8 cellular contexts compared by ENCODE assay signal in the genomic region with DNA sequence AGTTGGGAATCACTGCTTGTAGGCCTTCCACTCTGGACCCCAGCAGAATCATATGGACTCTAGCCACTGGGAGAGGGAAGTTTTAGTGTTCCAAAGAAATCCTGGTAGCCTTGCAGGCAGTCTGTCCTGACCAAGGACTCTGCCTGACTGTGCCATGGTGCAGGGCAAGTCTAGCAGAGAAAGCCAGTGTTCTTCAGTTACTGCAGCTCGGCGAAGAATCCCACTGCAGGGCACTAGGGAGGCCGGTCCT. TPM values are rescaled to one million over a fixed set of nuclear protein-coding genes. Genes with fewer than 3 reads are reported as not detected.
DNase-seq lines count a peak whose midpoint lies in the region; ATAC-seq and TF ChIP-seq lines count a peak whose summit lies in the region.

No MANE protein-coding gene starts in this region.

- TF ChIP-seq POLR2A in erythroblast (IDR thresholded peaks at IDR 0.05; ENCODE audit: low read length): no peak

- peak overlapping the region; percentile 99 for H3K4me3 Mint-ChIP-seq in GM23338

- H3K9me3 Mint-ChIP-seq in GM23338: peaks cover 9% of the 10 kb centered on the region; the same call in 2 of the 3 replicates

- H3K27me3 ChIP-seq in GM23338 (ENCODE audit: insufficient read depth) (no peaks in the 10 kb centered on the region), SJCRH30 (no peaks in the 10 kb centered on the region), psoas muscle (ENCODE audit: insufficient read depth in 3 of 3, low read length in 2 of 3) (no peaks in the 10 kb centered on the region)

- no peaks in the 10 kb centered on the region for H3K9me3 ChIP-seq in SJCRH30 (replicated peaks)
- H3K9me3 ChIP-seq in psoas muscle: no peaks in the 10 kb centered on the region

- H3K4me1 Mint-ChIP-seq in GM23338: peaks cover 38% of the 10 kb centered on the region

- H3K9me2 ChIP-seq in GM23338 (ENCODE audit: insufficient read depth): no peaks in the 10 kb centered on the region

- H3K27ac ChIP-seq in GM23338 (ENCODE audit: low read depth) (peak overlapping the region; percentile 62; the same call in 1 of the 2 replicates), SJCRH30 (no peak overlapping the region), psoas muscle (peak overlapping the region; percentile 94)

- peak overlapping the region; percentile 77; the same call in 1 of the 2 replicates for H3K27ac Mint-ChIP-seq in GM23338

- H3K4me3 ChIP-seq in GM23338 (peak overlapping the region; percentile 100), SJCRH30 (peak overlapping the region; percentile 67), fibroblast of pulmonary artery (replicated peaks; ENCODE audit: low read depth, low read length) (peak overlapping the region; percentile 80), psoas muscle (peak overlapping the region; percentile 76)

- H3K4me2 ChIP-seq in GM23338: peak overlapping the region; percentile 91

- ATAC-seq in GM23338 (peak; percentile 70), psoas muscle (peak in 2 of 4 donors; percentile 23 to 29), GM18870 (IDR thresholded peaks at IDR 0.05; ENCODE audit: unreplicated experiment) (no peak)

- peak; percentile 62 for DNase-seq in GM23338 (ENCODE audit: low spot score)
- DNase-seq in SJCRH30: no peak
- DNase-seq in fibroblast of pulmonary artery (ENCODE audit: low read depth): no peak
- DNase-seq in psoas muscle: no peak
- no peak for DNase-seq in erythroblast (lab: John Stamatoyannopoulos, UW)
- DNase-seq in kidney glomerular epithelial cell (lab: John Stamatoyannopoulos, UW): no peak
- DNase-seq in mesenteric fat pad (ENCODE audit: low spot score): no peak

- peaks cover 43% of the 10 kb centered on the region for H3K36me3 Mint-ChIP-seq in GM23338 (ENCODE audit: low read depth)

- H3K4me1 ChIP-seq in GM23338 (ENCODE audit: insufficient read depth): peaks cover 44% of the 10 kb centered on the region
- peaks cover 16% of the 10 kb centered on the region for H3K4me1 ChIP-seq in SJCRH30
- H3K4me1 ChIP-seq in psoas muscle: peaks cover 70% of the 10 kb centered on the region

- H3F3A ChIP-seq in GM23338 (replicated peaks; ENCODE audit: low read depth): peaks cover 40% of the 10 kb centered on the region

- H2AFZ ChIP-seq in GM23338: peak overlapping the region; percentile 85

- H3K79me2 ChIP-seq in GM23338 (replicated peaks; ENCODE audit: insufficient read depth): peaks cover 44% of the 10 kb centered on the region

- H3K36me3 ChIP-seq in GM23338 (ENCODE audit: insufficient read depth) (peaks cover 32% of the 10 kb centered on the region), SJCRH30 (peaks cover 25% of the 10 kb centered on the region), psoas muscle (ENCODE audit: insufficient read depth in 1 of 2, low read depth in 1 of 2) (peaks cover under 1 to 25% of the 10 kb centered on the region in 2 donors)

- peaks cover 23% of the 10 kb centered on the region for H4K20me1 ChIP-seq in GM23338 (replicated peaks; ENCODE audit: insufficient read depth)

- TF ChIP-seq CTCF in GM23338 (conservative IDR thresholded peaks at IDR 0.05; ENCODE audit: low read depth in 2 of 2) (no peak), fibroblast of pulmonary artery (IDR thresholded peaks at IDR 0.05; ENCODE audit: low read length, missing control alignments) (no peak), psoas muscle (IDR thresholded peaks at IDR 0.05) (no peak)

- H3K27me3 Mint-ChIP-seq in GM23338 (ENCODE audit: insufficient read depth, low read depth, poor library complexity): peaks cover 20% of the 10 kb centered on the region

- 0 to 4% (median 0%) methylated on average over 3 of the region's 3 CpGs for WGBS in psoas muscle, 3 donors

- intact Hi-C loops in psoas muscle (cut with DNase I): no loop called here

TF ChIP-seq in GM23338, 12 proteins besides CTCF, POLR2A, EP300 and RAD21:
- TF ChIP-seq, protein P1, sequence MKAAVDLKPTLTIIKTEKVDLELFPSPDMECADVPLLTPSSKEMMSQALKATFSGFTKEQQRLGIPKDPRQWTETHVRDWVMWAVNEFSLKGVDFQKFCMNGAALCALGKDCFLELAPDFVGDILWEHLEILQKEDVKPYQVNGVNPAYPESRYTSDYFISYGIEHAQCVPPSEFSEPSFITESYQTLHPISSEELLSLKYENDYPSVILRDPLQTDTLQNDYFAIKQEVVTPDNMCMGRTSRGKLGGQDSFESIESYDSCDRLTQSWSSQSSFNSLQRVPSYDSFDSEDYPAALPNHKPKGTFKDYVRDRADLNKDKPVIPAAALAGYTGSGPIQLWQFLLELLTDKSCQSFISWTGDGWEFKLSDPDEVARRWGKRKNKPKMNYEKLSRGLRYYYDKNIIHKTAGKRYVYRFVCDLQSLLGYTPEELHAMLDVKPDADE (IDR thresholded peaks at IDR 0.05): no peak
- TF ChIP-seq ZNF114 (CRISPR knock-in tag; IDR thresholded peaks at IDR 0.05): no peak
- no peak for TF ChIP-seq NANOG (IDR thresholded peaks at IDR 0.05; ENCODE audit: borderline replicate concordance)
- TF ChIP-seq ZNF331 (CRISPR knock-in tag; IDR thresholded peaks at IDR 0.05; ENCODE audit: low read depth): no peak
- TF ChIP-seq STAT1 (IDR thresholded peaks at IDR 0.05; ENCODE audit: unreplicated experiment): no peak
- TF ChIP-seq, protein P2, sequence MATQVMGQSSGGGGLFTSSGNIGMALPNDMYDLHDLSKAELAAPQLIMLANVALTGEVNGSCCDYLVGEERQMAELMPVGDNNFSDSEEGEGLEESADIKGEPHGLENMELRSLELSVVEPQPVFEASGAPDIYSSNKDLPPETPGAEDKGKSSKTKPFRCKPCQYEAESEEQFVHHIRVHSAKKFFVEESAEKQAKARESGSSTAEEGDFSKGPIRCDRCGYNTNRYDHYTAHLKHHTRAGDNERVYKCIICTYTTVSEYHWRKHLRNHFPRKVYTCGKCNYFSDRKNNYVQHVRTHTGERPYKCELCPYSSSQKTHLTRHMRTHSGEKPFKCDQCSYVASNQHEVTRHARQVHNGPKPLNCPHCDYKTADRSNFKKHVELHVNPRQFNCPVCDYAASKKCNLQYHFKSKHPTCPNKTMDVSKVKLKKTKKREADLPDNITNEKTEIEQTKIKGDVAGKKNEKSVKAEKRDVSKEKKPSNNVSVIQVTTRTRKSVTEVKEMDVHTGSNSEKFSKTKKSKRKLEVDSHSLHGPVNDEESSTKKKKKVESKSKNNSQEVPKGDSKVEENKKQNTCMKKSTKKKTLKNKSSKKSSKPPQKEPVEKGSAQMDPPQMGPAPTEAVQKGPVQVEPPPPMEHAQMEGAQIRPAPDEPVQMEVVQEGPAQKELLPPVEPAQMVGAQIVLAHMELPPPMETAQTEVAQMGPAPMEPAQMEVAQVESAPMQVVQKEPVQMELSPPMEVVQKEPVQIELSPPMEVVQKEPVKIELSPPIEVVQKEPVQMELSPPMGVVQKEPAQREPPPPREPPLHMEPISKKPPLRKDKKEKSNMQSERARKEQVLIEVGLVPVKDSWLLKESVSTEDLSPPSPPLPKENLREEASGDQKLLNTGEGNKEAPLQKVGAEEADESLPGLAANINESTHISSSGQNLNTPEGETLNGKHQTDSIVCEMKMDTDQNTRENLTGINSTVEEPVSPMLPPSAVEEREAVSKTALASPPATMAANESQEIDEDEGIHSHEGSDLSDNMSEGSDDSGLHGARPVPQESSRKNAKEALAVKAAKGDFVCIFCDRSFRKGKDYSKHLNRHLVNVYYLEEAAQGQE (IDR thresholded peaks at IDR 0.05; ENCODE audit: unreplicated experiment): no peak
- TF ChIP-seq EZH2 (IDR thresholded peaks at IDR 0.05; ENCODE audit: low read depth, unreplicated experiment): no peak
- TF ChIP-seq JUNB (IDR thresholded peaks at IDR 0.05; ENCODE audit: unreplicated experiment): no peak
- no peak for TF ChIP-seq CREB1 (CRISPR knock-in tag; IDR thresholded peaks at IDR 0.05; ENCODE audit: low read depth)

RNA-seq across cellular contexts. Expression of a gene that starts 20.3 kb away (rescaled TPM):
- 506 and 546 TPM in 2 replicates for total RNA-seq in GM23338 (2014; rRNA removed; shearing (Covaris generic))
- polyA plus RNA-seq in GM23338 (2016; fragmentation: Nextera tagmentation; extraction: Ambion mirVana): 226 and 278 TPM in 2 replicates
- total RNA-seq in SJCRH30 (2014; rRNA removed; shearing (Covaris generic)): 588 and 629 TPM in 2 replicates
- total RNA-seq in psoas muscle: 100 to 1,000 TPM in 3 of 4 donors, 10 to 100 TPM in 1; 96.5 to 153 (median 134) TPM
- 100 to 1,000 TPM in 1 of 3 donors, 10 to 100 TPM in 2; 92.4 to 110 (median 97.1) TPM for polyA plus RNA-seq in psoas muscle
- 115 TPM for total RNA-seq in mesenteric fat pad
